In the genomic region with DNA sequence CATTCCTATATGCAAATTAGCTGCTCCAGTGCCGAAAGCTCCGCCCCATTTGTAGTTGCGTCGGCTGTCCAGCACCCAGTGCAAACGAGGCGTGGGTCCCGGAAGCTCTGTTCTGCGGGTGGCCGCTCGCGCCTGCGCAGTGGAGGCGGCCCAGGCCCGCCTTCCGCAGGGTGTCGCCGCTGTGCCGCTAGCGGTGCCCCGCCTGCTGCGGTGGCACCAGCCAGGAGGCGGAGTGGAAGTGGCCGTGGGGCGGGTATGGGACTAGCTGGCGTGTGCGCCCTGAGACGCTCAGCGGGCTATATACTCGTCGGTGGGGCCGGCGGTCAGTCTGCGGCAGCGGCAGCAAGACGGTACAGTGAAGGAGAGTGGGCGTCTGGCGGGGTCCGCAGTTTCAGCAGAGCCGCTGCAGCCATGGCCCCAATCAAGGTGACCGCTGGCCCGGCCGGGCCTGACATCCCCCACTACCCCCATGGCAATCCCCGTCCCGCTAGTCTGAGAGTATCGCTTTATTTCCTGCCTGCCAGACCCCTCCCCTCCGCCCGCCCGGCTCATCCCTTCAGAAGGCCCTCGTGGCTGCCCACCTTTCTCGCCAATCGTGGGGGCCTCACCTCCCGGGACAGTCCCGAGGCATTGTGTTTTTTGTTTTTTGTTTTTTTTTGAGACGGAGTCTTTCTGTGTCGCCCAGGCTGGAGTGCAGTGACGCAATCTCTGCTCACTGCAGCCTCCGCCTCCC, we compare ENCODE assay signal across 1 cellular context.
A peak's percentile ranks its signal among the peaks of the same experiment; 100 is the strongest.
TF ChIP-seq lines count a peak whose summit lies in the region.

Gene PRDX5 (plus strand): TSS at position 161 of the 733 bp plus-strand sequence. CDS start 95 bp downstream, at position 256.

TF ChIP-seq in HepG2, 621 proteins besides CTCF, POLR2A, EP300 and RAD21 (continued from another document and continues in another):
- 0 out of 2 replicates have a peak, but pooled peaks have one; percentile 51 for TF ChIP-seq ZBTB46 (CRISPR knock-in tag; IDR thresholded peaks at IDR 0.05; ENCODE audit: borderline replicate concordance)
- peak; percentile 57; the same call in 1 of the 2 replicates for TF ChIP-seq KAT7 (CRISPR knock-in tag; IDR thresholded peaks at IDR 0.05; ENCODE audit: borderline replicate concordance)
- peak; percentile 73 for TF ChIP-seq SP5 (CRISPR knock-in tag; IDR thresholded peaks at IDR 0.05; ENCODE audit: borderline replicate concordance, low read depth)
- TF ChIP-seq ZZZ3 (CRISPR knock-in tag; IDR thresholded peaks at IDR 0.05; ENCODE audit: borderline replicate concordance): peak; percentile 88; the same call in 1 of the 2 replicates
- TF ChIP-seq SYNCRIP (IDR thresholded peaks at IDR 0.05; ENCODE audit: insufficient read depth, low read depth, low read length): no peak
- TF ChIP-seq ZNF883 (CRISPR knock-in tag; IDR thresholded peaks at IDR 0.05; ENCODE audit: not compliant biosample characterization): peak; percentile 59
- peak; percentile 69; the same call in 1 of the 2 replicates for TF ChIP-seq HNRNPL (IDR thresholded peaks at IDR 0.05; ENCODE audit: low read depth, low read length)
- TF ChIP-seq ZNF552 (CRISPR knock-in tag; IDR thresholded peaks at IDR 0.05; ENCODE audit: borderline replicate concordance): no peak; the same call in 1 of the 2 replicates
- TF ChIP-seq, protein P1, sequence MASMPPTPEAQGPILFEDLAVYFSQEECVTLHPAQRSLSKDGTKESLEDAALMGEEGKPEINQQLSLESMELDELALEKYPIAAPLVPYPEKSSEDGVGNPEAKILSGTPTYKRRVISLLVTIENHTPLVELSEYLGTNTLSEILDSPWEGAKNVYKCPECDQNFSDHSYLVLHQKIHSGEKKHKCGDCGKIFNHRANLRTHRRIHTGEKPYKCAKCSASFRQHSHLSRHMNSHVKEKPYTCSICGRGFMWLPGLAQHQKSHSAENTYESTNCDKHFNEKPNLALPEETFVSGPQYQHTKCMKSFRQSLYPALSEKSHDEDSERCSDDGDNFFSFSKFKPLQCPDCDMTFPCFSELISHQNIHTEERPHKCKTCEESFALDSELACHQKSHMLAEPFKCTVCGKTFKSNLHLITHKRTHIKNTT (CRISPR knock-in tag; IDR thresholded peaks at IDR 0.05): no peak
- TF ChIP-seq, protein P2, sequence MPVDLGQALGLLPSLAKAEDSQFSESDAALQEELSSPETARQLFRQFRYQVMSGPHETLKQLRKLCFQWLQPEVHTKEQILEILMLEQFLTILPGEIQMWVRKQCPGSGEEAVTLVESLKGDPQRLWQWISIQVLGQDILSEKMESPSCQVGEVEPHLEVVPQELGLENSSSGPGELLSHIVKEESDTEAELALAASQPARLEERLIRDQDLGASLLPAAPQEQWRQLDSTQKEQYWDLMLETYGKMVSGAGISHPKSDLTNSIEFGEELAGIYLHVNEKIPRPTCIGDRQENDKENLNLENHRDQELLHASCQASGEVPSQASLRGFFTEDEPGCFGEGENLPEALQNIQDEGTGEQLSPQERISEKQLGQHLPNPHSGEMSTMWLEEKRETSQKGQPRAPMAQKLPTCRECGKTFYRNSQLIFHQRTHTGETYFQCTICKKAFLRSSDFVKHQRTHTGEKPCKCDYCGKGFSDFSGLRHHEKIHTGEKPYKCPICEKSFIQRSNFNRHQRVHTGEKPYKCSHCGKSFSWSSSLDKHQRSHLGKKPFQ (CRISPR knock-in tag; IDR thresholded peaks at IDR 0.05; ENCODE audit: insufficient replicate concordance): peak; percentile 46
- 0 out of 2 replicates have a peak, but pooled peaks have one; percentile 59 for TF ChIP-seq MAF1 (CRISPR knock-in tag; IDR thresholded peaks at IDR 0.05; ENCODE audit: borderline replicate concordance)
- TF ChIP-seq FOXK2 (IDR thresholded peaks at IDR 0.05): no peak
- TF ChIP-seq ATF5 (CRISPR knock-in tag; IDR thresholded peaks at IDR 0.05; ENCODE audit: low read depth): 0 out of 2 replicates have a peak, but pooled peaks have one; percentile 46
- peak; percentile 71; the same call in 1 of the 2 replicates for TF ChIP-seq GTF3A (CRISPR knock-in tag; conservative IDR thresholded peaks at IDR 0.05)
- TF ChIP-seq ZNF674 (CRISPR knock-in tag; IDR thresholded peaks at IDR 0.05; ENCODE audit: low read depth): no peak
- peak; percentile 39; the same call in 1 of the 2 replicates for TF ChIP-seq GABPB1 (CRISPR knock-in tag; IDR thresholded peaks at IDR 0.05)
- TF ChIP-seq NCOA2 (CRISPR knock-in tag; IDR thresholded peaks at IDR 0.05): no peak
- TF ChIP-seq ZNF646 (CRISPR knock-in tag; IDR thresholded peaks at IDR 0.05): no peak
- TF ChIP-seq IRF9 (CRISPR knock-in tag; IDR thresholded peaks at IDR 0.05; ENCODE audit: borderline replicate concordance): no peak
- TF ChIP-seq CHCHD3 (CRISPR knock-in tag; IDR thresholded peaks at IDR 0.05): 0 out of 2 replicates have a peak, but pooled peaks have one; percentile 63
- TF ChIP-seq NFATC3 (CRISPR knock-in tag; IDR thresholded peaks at IDR 0.05): 0 out of 2 replicates have a peak, but pooled peaks have one; percentile 44
- peak; percentile 81; the same call in 1 of the 2 replicates for TF ChIP-seq ZNF138 (CRISPR knock-in tag; IDR thresholded peaks at IDR 0.05; ENCODE audit: low read depth)
- TF ChIP-seq UBTF (CRISPR knock-in tag; IDR thresholded peaks at IDR 0.05): peak; percentile 76
- TF ChIP-seq KDM3A (CRISPR knock-in tag; IDR thresholded peaks at IDR 0.05; ENCODE audit: low read depth): peak; percentile 74; the same call in 1 of the 2 replicates
- no peak for TF ChIP-seq ZNF253 (CRISPR knock-in tag; IDR thresholded peaks at IDR 0.05; ENCODE audit: borderline replicate concordance)
- TF ChIP-seq, protein P3, sequence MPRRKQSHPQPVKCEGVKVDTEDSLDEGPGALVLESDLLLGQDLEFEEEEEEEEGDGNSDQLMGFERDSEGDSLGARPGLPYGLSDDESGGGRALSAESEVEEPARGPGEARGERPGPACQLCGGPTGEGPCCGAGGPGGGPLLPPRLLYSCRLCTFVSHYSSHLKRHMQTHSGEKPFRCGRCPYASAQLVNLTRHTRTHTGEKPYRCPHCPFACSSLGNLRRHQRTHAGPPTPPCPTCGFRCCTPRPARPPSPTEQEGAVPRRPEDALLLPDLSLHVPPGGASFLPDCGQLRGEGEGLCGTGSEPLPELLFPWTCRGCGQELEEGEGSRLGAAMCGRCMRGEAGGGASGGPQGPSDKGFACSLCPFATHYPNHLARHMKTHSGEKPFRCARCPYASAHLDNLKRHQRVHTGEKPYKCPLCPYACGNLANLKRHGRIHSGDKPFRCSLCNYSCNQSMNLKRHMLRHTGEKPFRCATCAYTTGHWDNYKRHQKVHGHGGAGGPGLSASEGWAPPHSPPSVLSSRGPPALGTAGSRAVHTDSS (CRISPR knock-in tag; conservative IDR thresholded peaks at IDR 0.05): 0 out of 2 replicates have a peak, but pooled peaks have one; percentile 79
- TF ChIP-seq NCOA5 (CRISPR knock-in tag; IDR thresholded peaks at IDR 0.05): no peak
- TF ChIP-seq, protein P4, sequence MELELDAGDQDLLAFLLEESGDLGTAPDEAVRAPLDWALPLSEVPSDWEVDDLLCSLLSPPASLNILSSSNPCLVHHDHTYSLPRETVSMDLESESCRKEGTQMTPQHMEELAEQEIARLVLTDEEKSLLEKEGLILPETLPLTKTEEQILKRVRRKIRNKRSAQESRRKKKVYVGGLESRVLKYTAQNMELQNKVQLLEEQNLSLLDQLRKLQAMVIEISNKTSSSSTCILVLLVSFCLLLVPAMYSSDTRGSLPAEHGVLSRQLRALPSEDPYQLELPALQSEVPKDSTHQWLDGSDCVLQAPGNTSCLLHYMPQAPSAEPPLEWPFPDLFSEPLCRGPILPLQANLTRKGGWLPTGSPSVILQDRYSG (CRISPR knock-in tag; IDR thresholded peaks at IDR 0.05): peak; percentile 45; the same call in 1 of the 2 replicates
